8 cellular contexts compared by ENCODE assay signal in genomic region chr11:73647459-73648100, GRCh38. TPM values are rescaled to one million over a fixed set of nuclear protein-coding genes. Genes with fewer than 3 reads are reported as not detected.
A peak's percentile ranks its signal among the peaks of the same experiment; 100 is the strongest.
DNase-seq lines count a peak whose midpoint lies in the region; ATAC-seq and TF ChIP-seq lines count a peak whose summit lies in the region.

No MANE protein-coding gene starts in this region.

- WGBS in lung, 2 donors = 14 to 16% methylated on average over 23 of the region's 23 CpGs

- no peak overlapping the region for H3K27ac ChIP-seq in duodenal mucosa (ENCODE audit: low read depth, low read length)
- peak overlapping the region in 1 of 2 donors; percentile 8 for H3K27ac ChIP-seq in lung (ENCODE audit: low read depth in 1 of 2, low read length in 1 of 2)

- H3K4me1 ChIP-seq in duodenal mucosa (ENCODE audit: control insufficient read depth in 1 of 2, insufficient read depth in 2 of 2, low read length in 2 of 2) (peaks cover 4% of the 10 kb centered on the region in 2 donors), lung (ENCODE audit: control insufficient read depth in 2 of 2, insufficient read depth in 2 of 2, low read length in 2 of 2) (peaks cover 0 to 2% of the 10 kb centered on the region in 2 donors)

- H3K9me3 ChIP-seq in duodenal mucosa (ENCODE audit: control insufficient read depth in 1 of 2, low read length in 2 of 2) = no peaks in the 10 kb centered on the region
- H3K9me3 ChIP-seq in lung (ENCODE audit: control insufficient read depth in 2 of 2, insufficient read depth in 1 of 2, low read length in 1 of 2) = no peaks in the 10 kb centered on the region

- H3K4me3 ChIP-seq in duodenal mucosa (ENCODE audit: low read depth in 1 of 2, low read length in 2 of 2) (peak overlapping the region; percentile 53 to 71), lung (no peak overlapping the region)

- H3K9ac ChIP-seq in duodenal mucosa (ENCODE audit: low read depth in 1 of 2, low read length in 2 of 2) = peak overlapping the region; percentile 19 to 33

- ATAC-seq in GM18867 (IDR thresholded peaks at IDR 0.05; ENCODE audit: unreplicated experiment) = peak; percentile 87
- peak; percentile 81 for ATAC-seq in HG03432 (IDR thresholded peaks at IDR 0.05; ENCODE audit: unreplicated experiment)
- ATAC-seq in lung (ENCODE audit: insufficient read depth, low FRiP score) = peak; percentile 93

- DNase-seq in NCI-H748 treated with DMSO at 0.1 percent for 48 hours (lab: John Stamatoyannopoulos, UW) = peak; percentile 90
- peak; percentile 85 to 88 for DNase-seq in activated CD8-positive, alpha-beta memory T cell treated with anti-CD3 and anti-CD28 coated beads for 1 hour (ENCODE audit: extremely low read depth in 1 of 2, low read depth in 1 of 2)
- peak; percentile 93 for DNase-seq in lung (ENCODE audit: low spot score)
- peak; percentile 77 to 87 (median 87) for DNase-seq in stimulated activated CD4-positive, alpha-beta T cell treated with anti-CD3 and anti-CD28 coated beads, TNF-alpha, amount 100 ng/mL, for 48 hours (ENCODE audit: low read depth in 3 of 3)
- DNase-seq in hepatic stellate cell (ENCODE audit: low spot score) = no peak

- H3K27me3 ChIP-seq in duodenal mucosa (ENCODE audit: control insufficient read depth in 1 of 2, insufficient read depth in 2 of 2, low read length in 2 of 2) = no peaks in the 10 kb centered on the region
- H3K27me3 ChIP-seq in lung (ENCODE audit: control insufficient read depth, insufficient read depth) = no peaks in the 10 kb centered on the region

- H3K36me3 ChIP-seq in duodenal mucosa (ENCODE audit: control insufficient read depth in 1 of 2, insufficient read depth in 2 of 2, low read length in 2 of 2) (no peaks in the 10 kb centered on the region), lung (ENCODE audit: control insufficient read depth in 2 of 2, insufficient read depth in 2 of 2, low read length in 2 of 2) (no peaks in the 10 kb centered on the region)

- TF ChIP-seq CTCF in lung (IDR thresholded peaks at IDR 0.05; ENCODE audit: control extremely low read depth, extremely low read depth) = no peak

RNA-seq across cellular contexts. Expression of gene PLEKHB1, which starts 1.2 kb away (rescaled TPM):
- total RNA-seq in lung = 10 to 100 TPM in 1 of 2 donors, 1 to 10 TPM in 1; 9.6 to 38.8 TPM
- polyA plus RNA-seq in lung = 10 to 100 TPM in 1 of 2 donors, 1 to 10 TPM in 1; 8.1 to 14.2 TPM

RNA-seq across cellular contexts. Expression of gene FAM168A, which starts 49.7 kb away (rescaled TPM):
- 10 to 100 TPM; 24.5 to 25.5 TPM for total RNA-seq in lung
- polyA plus RNA-seq in lung = 1 to 10 TPM; 6.7 to 9.7 TPM
